ENCODE assay signal across 19 cellular contexts in genomic region chr15:27506752-27507151, GRCh38.
A peak's percentile ranks its signal among the peaks of the same experiment; 100 is the strongest.
DNase-seq lines count a peak whose midpoint lies in the region; ATAC-seq, FAIRE-seq and TF ChIP-seq lines count a peak whose summit lies in the region.
"Had no signal": no experiment of that assay in that cellular context is flagged by ENCODE, and none has a peak within 500 bp of the region (broad histone marks: within the 10 kb centered on the region; RNA-seq: fewer than 3 reads in every experiment).

No MANE protein-coding gene starts in this region.

- TF ChIP-seq POLR2A in A549 (IDR thresholded peaks at IDR 0.05; ENCODE audit: low read length) (no peak), IMR-90 (IDR thresholded peaks at IDR 0.05; ENCODE audit: low read depth, low read length) (no peak)

- H3K4me3 ChIP-seq in A549 (no peak overlapping the region), IMR-90 (ENCODE audit: insufficient read depth, low read depth, low read length) (no peak overlapping the region)
- H3K4me3 ChIP-seq: BLaER1 treated with 17β-estradiol and CSF1 and Interleukin-3, amounts not matched to agents 10 nM and 100 nM had no signal

- H3K9ac ChIP-seq in IMR-90 (ENCODE audit: low read depth, low read length): no peak overlapping the region
- H3K9ac ChIP-seq: BLaER1 treated with 17β-estradiol and CSF1 and Interleukin-3, amounts not matched to agents 10 nM and 100 nM had no signal

- no peak overlapping the region for H4K5ac ChIP-seq in IMR-90 (ENCODE audit: low read depth, low read length)

- H3K9me3 ChIP-seq in A549 (peaks cover 25% of the 10 kb centered on the region; the same call in 2 of the 3 replicates), IMR-90 (ENCODE audit: control insufficient read depth, insufficient read depth, low read length) (peaks cover 10% of the 10 kb centered on the region)

- H3K4me1 ChIP-seq in A549 (no peaks in the 10 kb centered on the region), IMR-90 (ENCODE audit: control insufficient read depth, insufficient read depth, low read length) (no peaks in the 10 kb centered on the region)
- H3K4me1 ChIP-seq: BLaER1 treated with 17β-estradiol and CSF1 and Interleukin-3, amounts not matched to agents 10 nM and 100 nM; Caco-2 had no signal

- H2AFZ ChIP-seq in IMR-90 (replicated peaks; ENCODE audit: low read length, poor library complexity): no peak overlapping the region

- no peak overlapping the region for H2BK120ac ChIP-seq in IMR-90 (ENCODE audit: low read depth, low read length)

- no peak overlapping the region for H4K91ac ChIP-seq in IMR-90 (ENCODE audit: insufficient read depth, low read depth, low read length)

- H2AK9ac ChIP-seq in IMR-90 (replicated peaks; ENCODE audit: low read depth, low read length, poor library complexity): no peak overlapping the region

- TF ChIP-seq CTCF in A549 (IDR thresholded peaks at IDR 0.05) (no peak), IMR-90 (conservative IDR thresholded peaks at IDR 0.05; ENCODE audit: low read depth, low read length) (no peak)

- no peaks in the 10 kb centered on the region for H3K27me3 ChIP-seq in IMR-90 (ENCODE audit: control insufficient read depth, insufficient read depth, low read length)
- H3K27me3 ChIP-seq: BLaER1 treated with 17β-estradiol and CSF1 and Interleukin-3, amounts not matched to agents 10 nM and 100 nM had no signal

- no peak for TF ChIP-seq EP300 in A549 (IDR thresholded peaks at IDR 0.05)

- H2BK20ac ChIP-seq in IMR-90 (ENCODE audit: low read depth, low read length): no peak overlapping the region

- H2AK5ac ChIP-seq in IMR-90 (ENCODE audit: low read depth, low read length): no peak overlapping the region

- TF ChIP-seq RAD21 in A549 (conservative IDR thresholded peaks at IDR 0.05 in 1 of 2, IDR thresholded peaks at IDR 0.05 in 1 of 2) (no peak), IMR-90 (IDR thresholded peaks at IDR 0.05; ENCODE audit: low read length) (no peak)

- no peak for ATAC-seq in A549
- ATAC-seq in IMR-90 (ENCODE audit: low read depth): no peak
- ATAC-seq in GM19035 (IDR thresholded peaks at IDR 0.05; ENCODE audit: unreplicated experiment): no peak
- ATAC-seq: CD8-positive, alpha-beta T cell had no signal

- H3K4me2 ChIP-seq in A549: no peak overlapping the region
- H3K4me2 ChIP-seq in IMR-90 (ENCODE audit: low read depth, low read length): no peak overlapping the region
- H3K4me2 ChIP-seq: BLaER1 treated with 17β-estradiol and CSF1 and Interleukin-3, amounts not matched to agents 10 nM and 100 nM had no signal

- no peak overlapping the region for H3K56ac ChIP-seq in IMR-90 (ENCODE audit: extremely low read depth, insufficient read depth, low read length)

- H3K36me3 ChIP-seq in IMR-90 (ENCODE audit: control insufficient read depth, insufficient read depth, low read length): no peaks in the 10 kb centered on the region
- H3K36me3 ChIP-seq: BLaER1 treated with 17β-estradiol and CSF1 and Interleukin-3, amounts not matched to agents 10 nM and 100 nM had no signal

- no peaks in the 10 kb centered on the region for H4K20me1 ChIP-seq in IMR-90 (ENCODE audit: insufficient read depth, low read length)
- H4K20me1 ChIP-seq: BLaER1 treated with 17β-estradiol and CSF1 and Interleukin-3, amounts not matched to agents 10 nM and 100 nM had no signal

- no peak overlapping the region for H3K23ac ChIP-seq in IMR-90 (ENCODE audit: low read depth, low read length)

- H3K14ac ChIP-seq in IMR-90 (replicated peaks; ENCODE audit: low read depth, low read length): no peak overlapping the region

- POLR2A ChIA-PET in A549 (lab: Yijun Ruan, JAX): no interaction called here
- POLR2A ChIA-PET in IMR-90 (lab: Charles Lee; ENCODE audit: unreplicated experiment): no interaction called here

- in situ Hi-C loops in IMR-90 (cut with MboI; ENCODE audit: low sequenced_read_pairs): no loop called here

- H3K27ac ChIP-seq in A549: no peak overlapping the region
- H3K27ac ChIP-seq in IMR-90 (ENCODE audit: insufficient read depth, low read length): no peak overlapping the region
- H3K27ac ChIP-seq: BLaER1 treated with 17β-estradiol and CSF1 and Interleukin-3, amounts not matched to agents 10 nM and 100 nM; C4-2B had no signal

- no TSS peak for BruUV-seq in IMR-90 (replicated peaks; lab: Mats Ljungman, UMichigan)

- CTCF ChIA-PET in A549 (lab: Yijun Ruan, JAX): no interaction called here
- CTCF ChIA-PET in IMR-90 (lab: Yijun Ruan, JAX): no interaction called here

- no peak overlapping the region for H2BK15ac ChIP-seq in IMR-90 (ENCODE audit: low read depth, low read length)

- H2BK5ac ChIP-seq in IMR-90 (ENCODE audit: low read depth, low read length, poor library complexity, severe bottlenecking): no peak overlapping the region

- dilution Hi-C loops in IMR-90 (cut with HindIII; ENCODE audit: low sequenced_read_pairs, unreplicated experiment): no loop called here

- no peak for FAIRE-seq in A549 (lab: Jason Lieb, UNC)
- peak; percentile 33 for FAIRE-seq in frontal cortex (lab: Jason Lieb, UNC)
- FAIRE-seq: A204.1, D721Med, G401.6, GM12891 had no signal

- DNase-seq in A549 (ENCODE audit: low read depth in 1 of 2, low spot score in 1 of 2): no peak
- no peak for DNase-seq in IMR-90
- no peak for DNase-seq in frontal cortex (ENCODE audit: low spot score in 2 of 2)
- DNase-seq in activated CD8-positive, alpha-beta memory T cell treated with anti-CD3 and anti-CD28 coated beads, Interleukin-2, amount 50 U/mL, for 4 hours: no peak
- DNase-seq: 8988T; AML-193; Caco-2; Calu3; CD4-positive, alpha-beta T cell; CD8-positive, alpha-beta T cell; DMS79 treated with DMSO at 0.1 percent for 48 hours; GF-D8 had no signal

- H3K4ac ChIP-seq in IMR-90 (ENCODE audit: low read depth, low read length): no peak overlapping the region

- H4K8ac ChIP-seq in IMR-90 (ENCODE audit: low read depth in 2 of 2, low read length in 2 of 2): no peak overlapping the region

- intact Hi-C loops in IMR-90 (cut with micrococcal nuclease): no loop called here

- no peaks in the 10 kb centered on the region for H3K79me1 ChIP-seq in IMR-90 (ENCODE audit: low read depth in 1 of 2, low read length in 2 of 2)

- H3K9me1 ChIP-seq in IMR-90 (ENCODE audit: insufficient read depth, low read length): no peaks in the 10 kb centered on the region

- H3K18ac ChIP-seq in IMR-90 (ENCODE audit: low read depth, low read length): no peak overlapping the region

TF ChIP-seq in A549, 52 proteins besides CTCF, POLR2A, EP300 and RAD21:
- TF ChIP-seq MAFK (IDR thresholded peaks at IDR 0.05; ENCODE audit: partially characterized antibody): peak; percentile 41
- no peak for TF ChIP-seq CHD2 (IDR thresholded peaks at IDR 0.05; ENCODE audit: low read length, partially characterized antibody)
- no peak for TF ChIP-seq CEBPB (IDR thresholded peaks at IDR 0.05)

TF ChIP-seq in IMR-90, 13 proteins besides CTCF, POLR2A, EP300 and RAD21:
- no peak for TF ChIP-seq MAZ (IDR thresholded peaks at IDR 0.05; ENCODE audit: borderline replicate concordance, low read depth, low read length)
- TF ChIP-seq MAFK (IDR thresholded peaks at IDR 0.05; ENCODE audit: low read depth, low read length): 0 out of 2 replicates have a peak, but pooled peaks have one; percentile 41
